ENCODE assay signal across 24 cellular contexts in the genomic region with DNA sequence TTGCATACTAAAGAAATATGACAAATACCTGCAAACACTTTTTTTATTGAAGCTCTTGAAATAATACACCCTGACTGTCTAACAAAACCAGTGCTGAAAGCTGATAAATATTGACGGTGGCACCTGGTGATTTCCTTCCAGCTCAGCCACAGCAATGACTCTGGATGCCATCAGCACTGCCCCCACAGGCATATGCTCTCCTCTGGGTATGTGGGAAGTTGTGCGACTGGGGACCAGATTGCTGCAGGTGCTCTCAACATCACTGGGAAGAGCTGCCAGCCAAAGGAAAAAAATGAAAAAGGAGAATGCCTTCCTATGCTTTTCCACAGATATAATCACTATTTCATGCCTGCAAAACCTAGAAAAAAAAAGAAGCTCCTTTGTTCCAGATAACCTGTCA.
A peak's percentile ranks its signal among the peaks of the same experiment; 100 is the strongest.
DNase-seq lines count a peak whose midpoint lies in the region; ATAC-seq and TF ChIP-seq lines count a peak whose summit lies in the region.
"Had no signal": no experiment of that assay in that cellular context is flagged by ENCODE, and none has a peak within 500 bp of the region (broad histone marks: within the 10 kb centered on the region; RNA-seq: fewer than 3 reads in every experiment).

No MANE protein-coding gene starts in this region.

- no peak for TF ChIP-seq POLR2A in breast epithelium (IDR thresholded peaks at IDR 0.05)

- in situ Hi-C loops in mammary epithelial cell (cut with MboI; ENCODE audit: low sequenced_read_pairs in 2 of 2): no loop called here

- H3K27ac ChIP-seq in mammary epithelial cell (ENCODE audit: insufficient read depth, low read depth, low read length) (no peak overlapping the region), breast epithelium (no peak overlapping the region), dorsolateral prefrontal cortex (no peak overlapping the region)
- H3K27ac ChIP-seq: 22Rv1, SJSA1 had no signal

- intact Hi-C loops in mammary epithelial cell (cut with micrococcal nuclease) (no loop called here), breast epithelium (cut with DNase I; ENCODE audit: low total_unique reads) (no loop called here), dorsolateral prefrontal cortex (cut with DNase I) (no loop called here)

- TF ChIP-seq CTCF in mammary epithelial cell (conservative IDR thresholded peaks at IDR 0.05 in 1 of 2, IDR thresholded peaks at IDR 0.05 in 1 of 2; ENCODE audit: extremely low read depth in 1 of 2, insufficient read depth in 1 of 2, low read depth in 1 of 2, low read length in 2 of 2) (no peak), breast epithelium (IDR thresholded peaks at IDR 0.05) (no peak), dorsolateral prefrontal cortex (IDR thresholded peaks at IDR 0.05 in 54 of 56, conservative IDR thresholded peaks at IDR 0.05 in 2 of 56; ENCODE audit: low read depth in 1 of 56, partially characterized antibody in 56 of 56) (no peak)

- CTCF ChIA-PET in mammary epithelial cell (lab: Charles Lee; ENCODE audit: low non-redundant PET): no interaction called here

- ATAC-seq in GM19395 (IDR thresholded peaks at IDR 0.05; ENCODE audit: unreplicated experiment): no peak
- ATAC-seq: CD8-positive, alpha-beta T cell; Right ventricle myocardium inferior had no signal

- H4K20me1 ChIP-seq in mammary epithelial cell (ENCODE audit: insufficient read depth, low read length): no peaks in the 10 kb centered on the region

- BruUV-seq in mammary epithelial cell (replicated peaks; lab: Mats Ljungman, UMichigan): TSS peak; percentile 20

- H3K27me3 ChIP-seq in mammary epithelial cell (ENCODE audit: insufficient read depth, low read length): no peaks in the 10 kb centered on the region
- H3K27me3 ChIP-seq in breast epithelium: no peaks in the 10 kb centered on the region
- H3K27me3 ChIP-seq in dorsolateral prefrontal cortex: no peaks in the 10 kb centered on the region
- H3K27me3 ChIP-seq: SJSA1 had no signal

- dilution Hi-C loops in mammary epithelial cell (cut with HindIII; ENCODE audit: low sequenced_read_pairs): no loop called here

- H2AFZ ChIP-seq in mammary epithelial cell (ENCODE audit: low read depth, low read length): no peak overlapping the region

- H3K79me2 ChIP-seq in mammary epithelial cell (ENCODE audit: insufficient read depth, low read length): no peaks in the 10 kb centered on the region

- no peaks in the 10 kb centered on the region for H3K9me3 ChIP-seq in mammary epithelial cell (replicated peaks; ENCODE audit: insufficient read depth, low read length)
- H3K9me3 ChIP-seq in breast epithelium: peaks cover 6 to 12% of the 10 kb centered on the region in 2 donors
- H3K9me3 ChIP-seq: SJSA1 had no signal

- no peaks in the 10 kb centered on the region for H3K4me1 ChIP-seq in mammary epithelial cell (ENCODE audit: insufficient read depth, low read length)
- H3K4me1 ChIP-seq in breast epithelium: no peaks in the 10 kb centered on the region
- H3K4me1 ChIP-seq: SJSA1 had no signal

- DNase-seq in DMS 273 (lab: John Stamatoyannopoulos, UW; ENCODE audit: unreplicated experiment) (peak; percentile 10), DMS 273 treated with DMSO at 0.1 percent for 48 hours (lab: John Stamatoyannopoulos, UW) (no peak), mammary epithelial cell (no peak), breast epithelium (ENCODE audit: low spot score in 2 of 2) (no peak), dorsolateral prefrontal cortex (peak in 7 of 10 donors; percentile 7 to 70 (median 43)), A172 (ENCODE audit: low spot score) (no peak), middle frontal gyrus (ENCODE audit: extremely low spot score, low spot score) (no peak)
- DNase-seq: Calu3; CD8-positive, alpha-beta T cell; DMS53; GF-D8; H7; Kasumi-1; NCI-H1417 treated with DMSO at 0.1 percent for 48 hours; NCI-H2029; NCI-H2227 treated with DMSO at 0.1 percent for 48 hours; NCI-H510A; NCI-H82; OCI-M1; T-helper 1 cell had no signal

- H3K4me2 ChIP-seq in mammary epithelial cell (ENCODE audit: insufficient read depth, low read depth, low read length): no peak overlapping the region

- no peak overlapping the region for H3K4me3 ChIP-seq in mammary epithelial cell (replicated peaks in 1 of 3; ENCODE audit: insufficient read depth in 1 of 3, low read depth in 2 of 3, low read length in 3 of 3)
- H3K4me3 ChIP-seq in breast epithelium: no peak overlapping the region
- no peak overlapping the region for H3K4me3 ChIP-seq in dorsolateral prefrontal cortex
- H3K4me3 ChIP-seq: SJSA1 had no signal

- WGBS in mammary epithelial cell (ENCODE audit: low coverage, missing lambda C conversion rate): 33% methylated on average over 1 of the region's 2 CpGs

- H3K9ac ChIP-seq in mammary epithelial cell (ENCODE audit: insufficient read depth, low read length): no peak overlapping the region

- no peaks in the 10 kb centered on the region for H3K36me3 ChIP-seq in mammary epithelial cell (ENCODE audit: insufficient read depth, low read length)
- H3K36me3 ChIP-seq in breast epithelium: no peaks in the 10 kb centered on the region
- H3K36me3 ChIP-seq: SJSA1 had no signal

Comparison
In these comparisons a context has a peak if more than half of its experiments do, and no peak if none do; other contexts are left out.
1. DNase-seq: peak in DMS 273 (single experiment) and dorsolateral prefrontal cortex (7 of 10); none in DMS 273 treated with DMSO at 0.1 percent for 48 hours (single experiment), mammary epithelial cell (single experiment), breast epithelium (0 of 2), A172 (single experiment) and middle frontal gyrus (single experiment).